In genomic region chr3:41117398-41117870, GRCh38 we compare ENCODE assay signal across 8 cellular contexts.
A peak's percentile ranks its signal among the peaks of the same experiment; 100 is the strongest.
DNase-seq lines count a peak whose midpoint lies in the region; ATAC-seq, FAIRE-seq and TF ChIP-seq lines count a peak whose summit lies in the region.

No MANE protein-coding gene starts in this region.

- no peaks in the 10 kb centered on the region for H3K9me3 Mint-ChIP-seq in natural killer cell

- peak; percentile 84 for DNase-seq in NCI-H510A treated with DMSO at 0.1 percent for 48 hours (lab: John Stamatoyannopoulos, UW)
- peak; percentile 55 to 67 (median 59) for DNase-seq in activated CD8-positive, alpha-beta memory T cell treated with anti-CD3 and anti-CD28 coated beads for 48 hours (ENCODE audit: low read depth in 2 of 3, low spot score in 2 of 3)
- peak; percentile 89 for DNase-seq in endothelial cell of umbilical vein (ENCODE audit: low read depth, low spot score)
- peak; percentile 78 for DNase-seq in natural killer cell
- DNase-seq in stimulated activated naive CD4-positive, alpha-beta T cell (lab: John Stamatoyannopoulos, UW): peak; percentile 63 to 90 (median 81)
- DNase-seq in NCI-H526 treated with DMSO at 0.1 percent for 48 hours (lab: John Stamatoyannopoulos, UW): no peak

- H3K27me3 Mint-ChIP-seq in natural killer cell (ENCODE audit: low read depth in 2 of 2): no peaks in the 10 kb centered on the region

- H2AFZ ChIP-seq in endothelial cell of umbilical vein (ENCODE audit: low read depth, low read length): no peak overlapping the region

- intact Hi-C loops in endothelial cell of umbilical vein (cut with micrococcal nuclease) (loop anchor here (1.0 kb wide), 4 partner anchors 82 to 196 kb away; partner anchors contain the start of gene CTNNB1), natural killer cell (cut with micrococcal nuclease) (loop anchor here (1.0 to 5.0 kb wide), 2 partner anchors 82 to 145 kb away; partner anchors contain the start of gene CTNNB1)

- H3K4me2 ChIP-seq in endothelial cell of umbilical vein (ENCODE audit: insufficient read depth, low read length): peak overlapping the region; percentile 23

- no peak for TF ChIP-seq POLR2A in endothelial cell of umbilical vein (IDR thresholded peaks at IDR 0.05; ENCODE audit: low read depth, low read length)

- peaks cover 28 to 29% of the 10 kb centered on the region in 2 donors for H3K4me1 Mint-ChIP-seq in natural killer cell

- no peaks in the 10 kb centered on the region for H3K9me1 ChIP-seq in endothelial cell of umbilical vein (replicated peaks; ENCODE audit: control insufficient read depth, extremely low read depth, insufficient read depth, low read length)

- no peaks in the 10 kb centered on the region for H3K79me2 ChIP-seq in endothelial cell of umbilical vein (ENCODE audit: control insufficient read depth, insufficient read depth, low read length)

- peak; percentile 91 for ATAC-seq in GM18858 (IDR thresholded peaks at IDR 0.05; ENCODE audit: unreplicated experiment)
- peak; percentile 80 for ATAC-seq in HG02981 (IDR thresholded peaks at IDR 0.05; ENCODE audit: unreplicated experiment)
- peak; percentile 71 to 88 (median 88) for ATAC-seq in natural killer cell

- no peaks in the 10 kb centered on the region for H3K36me3 Mint-ChIP-seq in natural killer cell

- no peaks in the 10 kb centered on the region for H3K9me3 ChIP-seq in endothelial cell of umbilical vein (replicated peaks; ENCODE audit: control insufficient read depth, insufficient read depth, low read length)

- CTCF ChIA-PET in endothelial cell of umbilical vein (lab: Charles Lee): no interaction called here

- H3K27me3 ChIP-seq in endothelial cell of umbilical vein (ENCODE audit: control insufficient read depth in 2 of 2, insufficient read depth in 2 of 2, low read length in 2 of 2): peaks cover 4 to 21% of the 10 kb centered on the region in 2 experiments

- H3K36me3 ChIP-seq in endothelial cell of umbilical vein (ENCODE audit: control insufficient read depth in 2 of 2, extremely low read depth in 1 of 2, insufficient read depth in 2 of 2, low read length in 2 of 2): no peaks in the 10 kb centered on the region

- H3K4me1 ChIP-seq in endothelial cell of umbilical vein (ENCODE audit: control insufficient read depth, extremely low read depth, insufficient read depth, low read length): peaks cover 17% of the 10 kb centered on the region

- no TSS peak for BruUV-seq in endothelial cell of umbilical vein (replicated peaks; lab: Mats Ljungman, UMichigan)

- H3K4me3 ChIP-seq in endothelial cell of umbilical vein (replicated peaks in 1 of 3; ENCODE audit: insufficient read depth in 1 of 3, low read depth in 1 of 3, low read length in 3 of 3): no peak overlapping the region

- dilution Hi-C loops in endothelial cell of umbilical vein (cut with MboI; ENCODE audit: extremely low pct_ligation_motif_present, low sequenced_read_pairs): no loop called here

- peak; percentile 97 for FAIRE-seq in endothelial cell of umbilical vein (lab: Jason Lieb, UNC)

- peak overlapping the region; percentile 70 for H3K4me3 Mint-ChIP-seq in natural killer cell

- H4K20me1 ChIP-seq in endothelial cell of umbilical vein (replicated peaks; ENCODE audit: control insufficient read depth, extremely low read depth, insufficient read depth, low read length): no peaks in the 10 kb centered on the region

- no peak overlapping the region for H3K9ac ChIP-seq in endothelial cell of umbilical vein (replicated peaks; ENCODE audit: extremely low read depth, insufficient read depth, low read length)

- TF ChIP-seq CTCF in endothelial cell of umbilical vein (IDR thresholded peaks at IDR 0.05; ENCODE audit: extremely low read depth in 1 of 2, insufficient read depth in 1 of 2, low read depth in 1 of 2, low read length in 2 of 2): no peak
- no peak for TF ChIP-seq CTCF in natural killer cell (IDR thresholded peaks at IDR 0.05)

- POLR2A ChIA-PET in endothelial cell of umbilical vein (lab: Charles Lee): interaction anchor here (1.2 kb wide), 1 partner anchor 82 kb away, joined by 3 read pairs; the partner anchor contains the start of gene CTNNB1

- H3K27ac Mint-ChIP-seq in natural killer cell: peak overlapping the region; percentile 90 to 94

- H3K27ac ChIP-seq in endothelial cell of umbilical vein (ENCODE audit: insufficient read depth, low read depth, low read length): peak overlapping the region; percentile 23

TF ChIP-seq in endothelial cell of umbilical vein, 7 proteins besides CTCF, POLR2A, EP300 and RAD21:
- TF ChIP-seq FOS (IDR thresholded peaks at IDR 0.05; ENCODE audit: borderline replicate concordance, insufficient read depth, low read length) (peak; percentile 34), EZH2 (IDR thresholded peaks at IDR 0.05; ENCODE audit: borderline replicate concordance, low read depth, low read length, severe bottlenecking) (no peak), MYC (IDR thresholded peaks at IDR 0.05; ENCODE audit: low read depth, low read length) (no peak), POLR2AphosphoS5 (IDR thresholded peaks at IDR 0.05; ENCODE audit: insufficient read depth, low read depth, low read length) (peak; percentile 71), GATA2 (IDR thresholded peaks at IDR 0.05; ENCODE audit: insufficient read depth, insufficient read length, low read depth, low read length) (no peak), MAX (IDR thresholded peaks at IDR 0.05; ENCODE audit: insufficient read depth, insufficient read length) (peak; percentile 71), JUN (IDR thresholded peaks at IDR 0.05; ENCODE audit: borderline replicate concordance, insufficient read depth, insufficient read length, low read depth) (no peak)
